In the genomic region with DNA sequence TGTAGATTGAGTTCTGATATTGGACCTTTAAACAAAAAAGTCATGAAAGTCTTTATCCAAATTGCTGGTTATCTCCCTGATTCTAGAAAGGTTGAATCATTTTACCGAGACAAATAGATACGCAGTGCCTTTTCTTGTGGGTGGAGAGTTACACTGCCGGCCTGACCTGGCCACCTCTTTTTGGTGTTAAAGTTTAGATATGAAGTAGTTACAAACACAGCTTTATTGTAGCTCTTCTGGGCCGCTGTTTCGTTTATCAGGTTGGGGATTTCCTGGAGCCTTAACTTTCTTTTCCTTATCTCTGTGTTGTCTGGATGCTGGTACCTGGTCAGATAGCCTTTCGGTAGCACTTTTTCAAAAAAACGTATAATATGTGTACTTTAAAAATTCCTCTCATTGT, we compare ENCODE assay signal across 14 cellular contexts. TPM values are rescaled to one million over a fixed set of nuclear protein-coding genes. Genes with fewer than 3 reads are reported as not detected.
"Had no signal": no experiment of that assay in that cellular context is flagged by ENCODE, and none has a peak within 500 bp of the region (broad histone marks: within the 10 kb centered on the region; RNA-seq: fewer than 3 reads in every experiment).

No MANE protein-coding gene starts in this region.

- H3K4me2 ChIP-seq: SK-N-SH had no signal

- H3K36me3 ChIP-seq: esophagus muscularis mucosa, right atrium auricular region, upper lobe of left lung had no signal

- H3K9me2 ChIP-seq: SK-N-SH had no signal

- H3K36me3 Mint-ChIP-seq: activated naive CD8-positive, alpha-beta T cell; stimulated activated memory B cell treated with anti-CD40 and anti-IgM and Interleukin-4, amounts not matched to agents 10 μg/mL and 1 μg/mL and 100 μg/mL, for 72 hours had no signal

- DNase-seq: activated B cell treated with CpG ODN at 0.5 μM for 24 hours; activated effector memory CD4-positive, alpha-beta T cell treated with anti-CD3 and anti-CD28 coated beads, Interleukin-2, amount 50 U/mL, for 16 hours; activated T-cell treated with anti-CD3 and anti-CD28 coated beads, Interleukin-2, amount 50 U/mL, for 1 hour; amygdala; dermis blood vessel endothelial cell; posterior cingulate gyrus; SK-N-SH; stimulated activated CD4-positive, alpha-beta T cell treated with anti-CD3 and anti-CD28 coated beads, Interleukin-1b, Interleukin-23, amount 100 ng/mL, for 48 hours; substantia nigra; upper lobe of left lung had no signal

- H3K27me3 ChIP-seq: esophagus muscularis mucosa, right atrium auricular region, upper lobe of left lung had no signal

- H3K27ac Mint-ChIP-seq: activated B cell treated with CpG ODN at 0.5 μM for 24 hours; activated naive CD8-positive, alpha-beta T cell; stimulated activated memory B cell treated with anti-CD40 and anti-IgM and Interleukin-4, amounts not matched to agents 10 μg/mL and 1 μg/mL and 100 μg/mL, for 72 hours had no signal

- H3K9me3 ChIP-seq: esophagus muscularis mucosa, right atrium auricular region, SK-N-SH, upper lobe of left lung had no signal

- H3K4me3 Mint-ChIP-seq: activated B cell treated with CpG ODN at 0.5 μM for 24 hours; activated naive CD8-positive, alpha-beta T cell; stimulated activated memory B cell treated with anti-CD40 and anti-IgM and Interleukin-4, amounts not matched to agents 10 μg/mL and 1 μg/mL and 100 μg/mL, for 72 hours had no signal

- H3K9me3 Mint-ChIP-seq: activated B cell treated with CpG ODN at 0.5 μM for 24 hours; stimulated activated memory B cell treated with anti-CD40 and anti-IgM and Interleukin-4, amounts not matched to agents 10 μg/mL and 1 μg/mL and 100 μg/mL, for 72 hours had no signal

- H3K9ac ChIP-seq: SK-N-SH had no signal

- H3K4me1 Mint-ChIP-seq: activated B cell treated with CpG ODN at 0.5 μM for 24 hours; stimulated activated memory B cell treated with anti-CD40 and anti-IgM and Interleukin-4, amounts not matched to agents 10 μg/mL and 1 μg/mL and 100 μg/mL, for 72 hours had no signal

- H3K27me3 Mint-ChIP-seq: activated naive CD8-positive, alpha-beta T cell had no signal

- ATAC-seq: stimulated activated memory B cell treated with anti-CD40 and anti-IgM and Interleukin-4, amounts not matched to agents 10 μg/mL and 1 μg/mL and 100 μg/mL, for 72 hours had no signal

- H3K4me3 ChIP-seq: esophagus muscularis mucosa, right atrium auricular region, upper lobe of left lung had no signal

- H3K27ac ChIP-seq: upper lobe of left lung had no signal

RNA-seq across cellular contexts. Expression of a gene that starts 31.0 kb away (rescaled TPM):
- total RNA-seq: activated B cell treated with CpG ODN at 0.5 μM for 24 hours had no signal
